ENCODE assay signal across 27 cellular contexts in genomic region chr14:29035129-29035528, GRCh38.
"Had no signal": no experiment of that assay in that cellular context is flagged by ENCODE, and none has a peak within 500 bp of the region (broad histone marks: within the 10 kb centered on the region; RNA-seq: fewer than 3 reads in every experiment).

No MANE protein-coding gene starts in this region.

- DNase-seq: activated CD4-positive, alpha-beta memory T cell treated with anti-CD3 and anti-CD28 coated beads, Interleukin-2, amount 10 ng/mL, durations not matched to agents 7 days and 5 days; activated CD4-positive, alpha-beta T cell treated with anti-CD3 and anti-CD28 coated beads for 1 hour; activated CD4-positive, alpha-beta T cell treated with anti-CD3 and anti-CD28 coated beads, Interleukin-2, amount 10 ng/mL, durations not matched to agents 7 days and 5 days; activated CD8-positive, alpha-beta memory T cell treated with anti-CD3 and anti-CD28 coated beads, Interleukin-2, amount 50 U/mL, for 48 hours; activated gamma-delta T cell treated with Interleukin-2 at 50 U/mL for 16 hours; activated naive CD4-positive, alpha-beta T cell treated with anti-CD3 and anti-CD28 coated beads, Interleukin-2, amount 50 U/mL, for 16 hours; activated naive CD8-positive, alpha-beta T cell treated with anti-CD3 and anti-CD28 coated beads, Interleukin-2, amount 50 U/mL, for 24 hours; activated T-cell treated with anti-CD3 and anti-CD28 coated beads, Interleukin-2, amount 50 U/mL, for 24 hours; effector memory CD8-positive, alpha-beta T cell; erythroblast; islet precursor cell; left ventricle myocardium inferior; ovary; retina; stimulated activated CD4-positive, alpha-beta T cell treated with anti-CD3 and anti-CD28 coated beads, Interleukin-4, amount 100 ng/mL, for 4 hours; stimulated activated CD8-positive, alpha-beta memory T cell treated with anti-CD3 and anti-CD28 coated beads, Interleukin-4, amount 100 ng/mL, for 48 hours; stimulated activated naive B cell treated with anti-CD40 and anti-IgM and Interleukin-4, amounts not matched to agents 10 μg/mL and 1 μg/mL and 100 μg/mL, for 72 hours; stomach; T-helper 2 cell; transverse colon had no signal

- H3K4me1 ChIP-seq: left ventricle myocardium inferior, stomach, transverse colon had no signal

- H3K9me3 ChIP-seq: left ventricle myocardium inferior, ovary, stomach, transverse colon had no signal

- H3K4me3 Mint-ChIP-seq: activated CD4-positive, alpha-beta memory T cell treated with anti-CD3 and anti-CD28 coated beads, Interleukin-2, amount 10 ng/mL, durations not matched to agents 7 days and 5 days; activated CD4-positive, alpha-beta T cell treated with anti-CD3 and anti-CD28 coated beads, Interleukin-2, amount 10 ng/mL, durations not matched to agents 7 days and 5 days; activated naive CD8-positive, alpha-beta T cell treated with anti-CD3 and anti-CD28 coated beads, Interleukin-2, amount 50 U/mL, for 24 hours; activated T-cell treated with anti-CD3 and anti-CD28 coated beads, Interleukin-2, amount 50 U/mL, for 24 hours; activated T-helper 17 cell treated with anti-CD3 and anti-CD28 coated beads, Interleukin-2, amount 50 U/mL, for 72 hours; effector memory CD8-positive, alpha-beta T cell; nephron; stimulated activated naive B cell treated with anti-CD40 and anti-IgM and Interleukin-4, amounts not matched to agents 10 μg/mL and 1 μg/mL and 100 μg/mL, for 72 hours; WTC11 had no signal

- H3K36me3 Mint-ChIP-seq: stimulated activated naive B cell treated with anti-CD40 and anti-IgM and Interleukin-4, amounts not matched to agents 10 μg/mL and 1 μg/mL and 100 μg/mL, for 72 hours; WTC11 had no signal

- H3K36me3 ChIP-seq: left ventricle myocardium inferior, ovary, stomach, transverse colon had no signal

- ATAC-seq: activated naive CD8-positive, alpha-beta T cell treated with anti-CD3 and anti-CD28 coated beads, Interleukin-2, amount 50 U/mL, for 24 hours; activated T-helper 17 cell treated with anti-CD3 and anti-CD28 coated beads, Interleukin-2, amount 50 U/mL, for 72 hours; effector memory CD8-positive, alpha-beta T cell; sciatic nerve; stimulated activated naive B cell treated with anti-CD40 and anti-IgM and Interleukin-4, amounts not matched to agents 10 μg/mL and 1 μg/mL and 100 μg/mL, for 72 hours; WTC11 had no signal

- H3K27ac Mint-ChIP-seq: activated CD4-positive, alpha-beta memory T cell treated with anti-CD3 and anti-CD28 coated beads, Interleukin-2, amount 10 ng/mL, durations not matched to agents 7 days and 5 days; activated CD4-positive, alpha-beta T cell treated with anti-CD3 and anti-CD28 coated beads, Interleukin-2, amount 10 ng/mL, durations not matched to agents 7 days and 5 days; activated naive CD8-positive, alpha-beta T cell treated with anti-CD3 and anti-CD28 coated beads, Interleukin-2, amount 50 U/mL, for 24 hours; activated T-cell treated with anti-CD3 and anti-CD28 coated beads, Interleukin-2, amount 50 U/mL, for 24 hours; activated T-helper 17 cell treated with anti-CD3 and anti-CD28 coated beads, Interleukin-2, amount 50 U/mL, for 72 hours; effector memory CD8-positive, alpha-beta T cell; nephron; progenitor cell of endocrine pancreas; stimulated activated naive B cell treated with anti-CD40 and anti-IgM and Interleukin-4, amounts not matched to agents 10 μg/mL and 1 μg/mL and 100 μg/mL, for 72 hours; WTC11 had no signal

- H3K27ac ChIP-seq: coronary artery, left ventricle myocardium inferior, ovary, skin epidermis, stomach, transverse colon had no signal

- H3K4me3 ChIP-seq: coronary artery, left ventricle myocardium inferior, ovary, skin epidermis, stomach, transverse colon had no signal

- H3K9me3 Mint-ChIP-seq: activated CD4-positive, alpha-beta T cell treated with anti-CD3 and anti-CD28 coated beads, Interleukin-2, amount 10 ng/mL, durations not matched to agents 7 days and 5 days; nephron; stimulated activated naive B cell treated with anti-CD40 and anti-IgM and Interleukin-4, amounts not matched to agents 10 μg/mL and 1 μg/mL and 100 μg/mL, for 72 hours; WTC11 had no signal

- H3K4me1 Mint-ChIP-seq: activated CD4-positive, alpha-beta memory T cell treated with anti-CD3 and anti-CD28 coated beads, Interleukin-2, amount 10 ng/mL, durations not matched to agents 7 days and 5 days; activated CD4-positive, alpha-beta T cell treated with anti-CD3 and anti-CD28 coated beads, Interleukin-2, amount 10 ng/mL, durations not matched to agents 7 days and 5 days; activated naive CD8-positive, alpha-beta T cell treated with anti-CD3 and anti-CD28 coated beads, Interleukin-2, amount 50 U/mL, for 24 hours; activated T-helper 17 cell treated with anti-CD3 and anti-CD28 coated beads, Interleukin-2, amount 50 U/mL, for 72 hours; nephron; stimulated activated naive B cell treated with anti-CD40 and anti-IgM and Interleukin-4, amounts not matched to agents 10 μg/mL and 1 μg/mL and 100 μg/mL, for 72 hours had no signal

- H3K27me3 ChIP-seq: ovary, stomach, transverse colon had no signal
